ENCODE assay signal across 20 cellular contexts in the genomic region with DNA sequence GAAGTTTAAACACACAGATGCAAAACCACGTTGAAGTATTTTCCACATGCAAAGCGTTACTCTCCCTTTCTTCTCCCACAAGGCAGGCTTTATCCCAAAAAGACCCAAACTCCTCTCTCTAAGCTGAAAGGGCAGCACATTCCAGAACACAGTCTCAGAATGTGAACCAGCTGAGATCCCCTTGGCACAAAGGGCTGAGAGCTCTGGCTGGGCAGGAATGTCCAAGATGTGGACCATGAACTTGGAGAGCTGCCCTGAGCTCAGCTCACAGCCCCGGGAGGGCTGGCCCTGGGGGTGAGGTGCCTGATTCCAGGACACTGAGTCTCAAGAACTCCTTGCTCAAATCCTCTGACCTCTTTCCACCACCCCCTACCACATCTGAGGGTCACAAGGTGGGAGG. TPM values are rescaled to one million over a fixed set of nuclear protein-coding genes. Genes with fewer than 3 reads are reported as not detected.
A peak's percentile ranks its signal among the peaks of the same experiment; 100 is the strongest.
DNase-seq lines count a peak whose midpoint lies in the region; ATAC-seq and TF ChIP-seq lines count a peak whose summit lies in the region.
"Had no signal": no experiment of that assay in that cellular context is flagged by ENCODE, and none has a peak within 500 bp of the region (broad histone marks: within the 10 kb centered on the region; RNA-seq: fewer than 3 reads in every experiment).

No MANE protein-coding gene starts in this region.

- TF ChIP-seq POLR2A in gastroesophageal sphincter (IDR thresholded peaks at IDR 0.05): no peak

- H3K27ac ChIP-seq in ascending aorta (peak overlapping the region; percentile 74 to 79), gastroesophageal sphincter (peak overlapping the region in 3 of 4 donors; percentile 36 to 66 (median 64)), osteoblast (ENCODE audit: low read depth, low read length) (peak overlapping the region; percentile 30)
- H3K27ac ChIP-seq: HL-60, left lung, Peyer's patch, testis had no signal

- no peaks in the 10 kb centered on the region for H4K20me1 ChIP-seq in osteoblast (ENCODE audit: insufficient read depth, low read length)

- H3K4me1 ChIP-seq in ascending aorta: peaks cover 5 to 15% of the 10 kb centered on the region in 2 donors
- H3K4me1 ChIP-seq in gastroesophageal sphincter: peaks cover 0 to 25% (median 0%) of the 10 kb centered on the region in 3 donors
- peaks cover 34% of the 10 kb centered on the region for H3K4me1 ChIP-seq in osteoblast (ENCODE audit: insufficient read depth, low read length)
- H3K4me1 ChIP-seq: left lung, Peyer's patch had no signal

- H3K4me3 ChIP-seq in BJ (ENCODE audit: low read depth, low read length): no peak overlapping the region
- H3K4me3 ChIP-seq in ascending aorta: no peak overlapping the region
- H3K4me3 ChIP-seq in gastroesophageal sphincter: no peak overlapping the region
- H3K4me3 ChIP-seq in osteoblast (ENCODE audit: insufficient read depth, low read length): peak overlapping the region; percentile 2
- H3K4me3 ChIP-seq: adrenal gland, left lung, Peyer's patch, testis had no signal

- peak; percentile 14 for DNase-seq in BJ (ENCODE audit: low read depth)
- peak in 1 of 2 donors; percentile 81 for DNase-seq in ascending aorta (ENCODE audit: low spot score in 2 of 2)
- peak; percentile 95 for DNase-seq in osteoblast (ENCODE audit: insufficient read length, low spot score, missing footprints)
- no peak for DNase-seq in T-helper 2 cell
- DNase-seq in DMS114 treated with DMSO at 0.1 percent for 48 hours (lab: John Stamatoyannopoulos, UW; ENCODE audit: unreplicated experiment): no peak
- no peak for DNase-seq in NCI-H1092 treated with DMSO at 0.1 percent for 48 hours (lab: John Stamatoyannopoulos, UW)
- DNase-seq in NCI-H146 (lab: John Stamatoyannopoulos, UW): no peak
- DNase-seq: activated CD4-positive, alpha-beta T cell treated with anti-CD3 and anti-CD28 coated beads for 1 hour; effector CD4-positive, alpha-beta T cell; left lung; NCI-H1694 treated with DMSO at 0.1 percent for 48 hours; NCI-H526; Peyer's patch; testis had no signal

- H3K27me3 ChIP-seq in BJ (ENCODE audit: control insufficient read depth, insufficient read depth, low read length) (no peaks in the 10 kb centered on the region), ascending aorta (no peaks in the 10 kb centered on the region), gastroesophageal sphincter (no peaks in the 10 kb centered on the region), osteoblast (ENCODE audit: insufficient read depth, low read length) (no peaks in the 10 kb centered on the region)
- H3K27me3 ChIP-seq: adrenal gland, left lung, Peyer's patch, testis had no signal

- ATAC-seq in gastroesophageal sphincter: peak; percentile 67
- ATAC-seq: left lung had no signal

- no peak for TF ChIP-seq EP300 in gastroesophageal sphincter (IDR thresholded peaks at IDR 0.05)

- CTCF ChIA-PET in BJ (lab: Yijun Ruan, JAX): interaction anchor here (0.5 to 4.2 kb wide), 4 partner anchors 8 to 206 kb away, joined by 3 to 21 read pairs (median 4); no protein-coding TSS in a partner anchor

- H3K9me3 ChIP-seq in ascending aorta (no peaks in the 10 kb centered on the region), gastroesophageal sphincter (no peaks in the 10 kb centered on the region), osteoblast (ENCODE audit: low read depth, low read length) (no peaks in the 10 kb centered on the region)
- H3K9me3 ChIP-seq: adrenal gland, left lung, Peyer's patch, testis had no signal

- POLR2A ChIA-PET in BJ (lab: Charles Lee): no interaction called here

- no peak overlapping the region for H2AFZ ChIP-seq in osteoblast (ENCODE audit: low read length)

- no peaks in the 10 kb centered on the region for H3K79me2 ChIP-seq in osteoblast (ENCODE audit: insufficient read depth, low read length)

- intact Hi-C loops in ascending aorta (cut with DNase I): no loop called here

- 44% methylated on average over 3 of the region's 3 CpGs; no CpG with 5 or more reads in 1 of the 2 donors for WGBS in gastroesophageal sphincter (ENCODE audit: low coverage in 1 of 2), 2 donors

- TF ChIP-seq CTCF in BJ (IDR thresholded peaks at IDR 0.05; ENCODE audit: insufficient read depth, low read depth, low read length) (no peak), ascending aorta (IDR thresholded peaks at IDR 0.05) (no peak), gastroesophageal sphincter (IDR thresholded peaks at IDR 0.05) (no peak), osteoblast (IDR thresholded peaks at IDR 0.05; ENCODE audit: extremely low read depth, low read depth, low read length) (no peak)

- H3K4me2 ChIP-seq in osteoblast (ENCODE audit: insufficient read depth, low read length): peak overlapping the region; percentile 8

- no peaks in the 10 kb centered on the region for H3K36me3 ChIP-seq in BJ (ENCODE audit: control insufficient read depth, insufficient read depth, low read length)
- peaks cover 0 to 4% of the 10 kb centered on the region in 2 donors for H3K36me3 ChIP-seq in ascending aorta
- H3K36me3 ChIP-seq in gastroesophageal sphincter: peaks cover 0 to 40% of the 10 kb centered on the region in 2 donors
- no peaks in the 10 kb centered on the region for H3K36me3 ChIP-seq in osteoblast (ENCODE audit: insufficient read depth, low read length)
- H3K36me3 ChIP-seq: adrenal gland, Peyer's patch had no signal

RNA-seq across cellular contexts. Expression of gene ALDH4A1, which starts 11.7 kb away (rescaled TPM):
- 18.1 and 36.6 TPM in 2 replicates for polyA plus RNA-seq in BJ (2011; rRNA removed)
- polyA minus RNA-seq in BJ (2011; rRNA and poly(A)+ RNA removed): 11.5 and 18.8 TPM in 2 replicates
- total RNA-seq in ascending aorta (16.6 TPM), gastroesophageal sphincter (10 to 100 TPM; 19.9 to 24.8 (median 22.5) TPM), osteoblast (28.6 and 31.8 TPM in 2 replicates)

RNA-seq across cellular contexts. Expression of gene TAS1R2, which starts 31.2 kb away (rescaled TPM):
- polyA plus RNA-seq in BJ (2011; rRNA removed): not detected in 2 replicates
- not detected in 2 replicates for polyA minus RNA-seq in BJ (2011; rRNA and poly(A)+ RNA removed)
- not detected for total RNA-seq in ascending aorta
- not detected for total RNA-seq in gastroesophageal sphincter
- total RNA-seq in osteoblast: not detected in 2 replicates
- total RNA-seq: adrenal gland; glomerular endothelial cell; left lung; T-helper 1 cell treated with Interleukin-12 subunit alpha and Interleukin-12 subunit beta and Interleukin-4 antibody, amounts not matched to agents 30 ng/mL and 1 ng/mL, for 36 hours had no signal
- polyA plus RNA-seq: adrenal gland, AG04450 had no signal

Comparison
In these comparisons a context has a peak if more than half of its experiments do, and no peak if none do; other contexts are left out.
1. DNase-seq: peak in BJ (single experiment) and osteoblast (single experiment); none in T-helper 2 cell (0 of 5), DMS114 treated with DMSO at 0.1 percent for 48 hours (single experiment), NCI-H1092 treated with DMSO at 0.1 percent for 48 hours (single experiment) and NCI-H146 (single experiment).
2. Peak in every context shown above with its lines, with median percentiles within 50 percentile points of each other: H3K27ac ChIP-seq.